Comparison of ENCODE assay signal across 16 cellular contexts in the genomic region with DNA sequence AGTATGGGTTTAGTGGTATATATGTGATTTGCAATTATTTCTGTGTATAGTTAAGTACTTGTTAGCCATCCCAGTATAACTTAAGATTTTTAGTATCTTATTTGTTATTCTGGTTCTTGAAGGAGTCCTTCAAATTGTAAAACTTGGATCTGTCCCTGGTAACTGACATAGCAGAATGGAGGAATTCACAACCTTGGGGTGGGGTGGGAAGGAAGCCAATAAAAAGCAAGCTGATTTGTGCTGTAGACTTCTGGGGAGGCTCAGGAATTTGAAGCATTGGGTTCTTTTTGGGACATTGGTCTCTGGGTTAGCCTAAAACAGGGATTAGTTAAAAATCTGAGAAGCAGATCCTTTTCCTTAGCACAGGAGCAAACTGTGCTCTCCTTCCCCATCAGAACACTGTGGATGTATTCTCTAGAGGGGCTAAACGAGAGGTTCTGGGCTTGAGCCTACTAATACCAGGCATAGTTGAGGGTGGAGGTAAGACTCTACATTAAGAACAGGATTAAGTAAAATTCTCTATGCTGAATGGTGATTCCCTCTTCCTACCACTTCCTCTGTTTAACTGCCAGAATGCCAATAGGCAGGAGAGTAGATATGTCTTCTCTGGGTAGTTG. TPM values are rescaled to one million over a fixed set of nuclear protein-coding genes. Genes with fewer than 3 reads are reported as not detected.
DNase-seq lines count a peak whose midpoint lies in the region; ATAC-seq and TF ChIP-seq lines count a peak whose summit lies in the region.
"Had no signal": no experiment of that assay in that cellular context is flagged by ENCODE, and none has a peak within 500 bp of the region (broad histone marks: within the 10 kb centered on the region; RNA-seq: fewer than 3 reads in every experiment).

No MANE protein-coding gene starts in this region.

- no peaks in the 10 kb centered on the region for H3K4me1 ChIP-seq in MM.1S (ENCODE audit: low read length)
- H3K4me1 ChIP-seq: pancreas had no signal

- no peaks in the 10 kb centered on the region for H3F3A ChIP-seq in MM.1S (ENCODE audit: insufficient read depth, low read length)

- H3K36me3 Mint-ChIP-seq in mesothelial cell of epicardium, result peaks cover 55% of the 10 kb centered on the region

- no peak overlapping the region for H3K27ac ChIP-seq in MM.1S (ENCODE audit: low read length)
- H3K27ac ChIP-seq: pancreas, VCaP had no signal

- H3K27me3 ChIP-seq in MM.1S (replicated peaks; ENCODE audit: insufficient read depth, low read length), result no peaks in the 10 kb centered on the region
- H3K27me3 ChIP-seq: pancreas had no signal

- H3K9me3 Mint-ChIP-seq in mesothelial cell of epicardium, result peaks cover 8% of the 10 kb centered on the region

- no peaks in the 10 kb centered on the region for H3K9me3 ChIP-seq in MM.1S (replicated peaks; ENCODE audit: insufficient read depth, low read length)
- H3K9me3 ChIP-seq: pancreas had no signal

- ATAC-seq in left ventricle myocardium superior, result peak; percentile 60
- no peak for ATAC-seq in HG02678 (IDR thresholded peaks at IDR 0.05; ENCODE audit: unreplicated experiment)
- ATAC-seq: pancreas, PC-3 had no signal

- intact Hi-C loops in left ventricle myocardium superior (cut with micrococcal nuclease), result no loop called here
- intact Hi-C loops in cardiac septum (cut with DNase I), result no loop called here

- no peaks in the 10 kb centered on the region for H3K4me1 Mint-ChIP-seq in mesothelial cell of epicardium

- no peak for TF ChIP-seq CTCF in astrocyte of the spinal cord (IDR thresholded peaks at IDR 0.05; ENCODE audit: low read depth, low read length)
- no peak for TF ChIP-seq CTCF in mesothelial cell of epicardium (IDR thresholded peaks at IDR 0.05; ENCODE audit: unreplicated experiment)
- TF ChIP-seq CTCF in MM.1S (IDR thresholded peaks at IDR 0.05; ENCODE audit: low read length), result no peak

- H3K4me2 ChIP-seq in MM.1S (ENCODE audit: low read depth, low read length), result no peak overlapping the region

- DNase-seq in left ventricle myocardium superior, result no peak
- no peak for DNase-seq in cardiac septum (ENCODE audit: low spot score)
- DNase-seq in astrocyte of the spinal cord (ENCODE audit: low read depth, low spot score), result peak; percentile 35
- DNase-seq in mesothelial cell of epicardium (ENCODE audit: low spot score in 2 of 2, unreplicated experiment in 2 of 2), result no peak
- no peak for DNase-seq in 8988T
- DNase-seq in MM.1S, result no peak
- no peak for DNase-seq in NOMO-1 treated with DMSO at 0.1 percent for 48 hours (lab: John Stamatoyannopoulos, UW; ENCODE audit: unreplicated experiment)
- DNase-seq: activated CD8-positive, alpha-beta memory T cell treated with anti-CD3 and anti-CD28 coated beads for 24 hours; activated naive CD4-positive, alpha-beta T cell; NCI-H187; NCI-H526; pancreas; PC-3 had no signal

- H3K4me3 ChIP-seq in astrocyte of the spinal cord (ENCODE audit: low read depth, low read length) (no peak overlapping the region), MM.1S (ENCODE audit: low read length) (no peak overlapping the region)
- H3K4me3 ChIP-seq: pancreas had no signal

- H3K27ac Mint-ChIP-seq in mesothelial cell of epicardium, result peak overlapping the region; percentile 13

- in situ Hi-C loops in astrocyte of the spinal cord (cut with HindIII; ENCODE audit: low sequenced_read_pairs), result no loop called here

- H3K36me3 ChIP-seq in MM.1S (replicated peaks; ENCODE audit: insufficient read depth, low read length), result peaks cover under 1% of the 10 kb centered on the region

- no peaks in the 10 kb centered on the region for H4K20me1 ChIP-seq in MM.1S (ENCODE audit: insufficient read depth, low read length)

- no peak overlapping the region for H3K4me3 Mint-ChIP-seq in mesothelial cell of epicardium
- H3K4me3 Mint-ChIP-seq: central memory CD8-positive, alpha-beta T cell had no signal

- no peak overlapping the region for H3K9ac ChIP-seq in MM.1S (ENCODE audit: low read length)

- H2AFZ ChIP-seq in MM.1S (ENCODE audit: low read length), result no peak overlapping the region

- H3K27me3 Mint-ChIP-seq in mesothelial cell of epicardium (ENCODE audit: low read depth), result no peaks in the 10 kb centered on the region
- H3K27me3 Mint-ChIP-seq: central memory CD8-positive, alpha-beta T cell had no signal

- no peaks in the 10 kb centered on the region for H3K9me2 ChIP-seq in MM.1S (replicated peaks; ENCODE audit: insufficient read depth, low read length)

- no peaks in the 10 kb centered on the region for H3K79me2 ChIP-seq in MM.1S (ENCODE audit: low read length)

RNA-seq across cellular contexts. Expression of a gene that starts 42.2 kb away (rescaled TPM):
- total RNA-seq in left ventricle myocardium superior (32.5 TPM), cardiac septum (27.7 TPM), mesothelial cell of epicardium (69.3 to 72.6 TPM (median 69.6 TPM) in 3 replicates)

RNA-seq across cellular contexts. Expression of a gene that starts 58.5 kb away (rescaled TPM):
- 21.2 TPM for total RNA-seq in left ventricle myocardium superior
- 29.9 TPM for total RNA-seq in cardiac septum
- 22.3 to 23.8 TPM (median 22.8 TPM) in 3 replicates for total RNA-seq in mesothelial cell of epicardium
